ENCODE assay signal across 1 cellular context in genomic region chr3:172125963-172126403, GRCh38.
TF ChIP-seq lines count a peak whose summit lies in the region.

No MANE protein-coding gene starts in this region.

TF ChIP-seq in HepG2, 621 proteins besides CTCF, POLR2A, EP300 and RAD21 (continued from another document):
- TF ChIP-seq ZNF704 (CRISPR knock-in tag; IDR thresholded peaks at IDR 0.05; ENCODE audit: borderline replicate concordance) (no peak), PPARG (CRISPR knock-in tag; conservative IDR thresholded peaks at IDR 0.05) (no peak), NONO (IDR thresholded peaks at IDR 0.05) (no peak), NONO (CRISPR knock-in tag; conservative IDR thresholded peaks at IDR 0.05) (no peak), TEAD3 (CRISPR knock-in tag; optimal IDR thresholded peaks at IDR 0.05; ENCODE audit: borderline replicate concordance) (no peak), SAP130 (CRISPR knock-in tag; IDR thresholded peaks at IDR 0.05; ENCODE audit: low read depth) (no peak), PTBP1 (IDR thresholded peaks at IDR 0.05; ENCODE audit: low read depth, low read length, poor library complexity, severe bottlenecking) (no peak), SALL2 (CRISPR knock-in tag; IDR thresholded peaks at IDR 0.05) (no peak), ZNF713 (CRISPR knock-in tag; IDR thresholded peaks at IDR 0.05) (no peak), KDM2A (CRISPR knock-in tag; IDR thresholded peaks at IDR 0.05; ENCODE audit: borderline replicate concordance, low read depth) (no peak), CBX1 (IDR thresholded peaks at IDR 0.05; ENCODE audit: low read depth) (no peak), SKIL (CRISPR knock-in tag; IDR thresholded peaks at IDR 0.05; ENCODE audit: borderline replicate concordance) (no peak), AGO2 (optimal IDR thresholded peaks at IDR 0.05; ENCODE audit: low read depth, low read length) (peak; percentile 19), ZNF646 (CRISPR knock-in tag; IDR thresholded peaks at IDR 0.05) (no peak), MBD4 (IDR thresholded peaks at IDR 0.05; ENCODE audit: borderline replicate concordance, low read length) (0 out of 2 replicates have a peak, but pooled peaks have one; percentile 72), TBX3 (IDR thresholded peaks at IDR 0.05; ENCODE audit: borderline replicate concordance) (no peak), CAMTA2 (CRISPR knock-in tag; IDR thresholded peaks at IDR 0.05; ENCODE audit: borderline replicate concordance) (no peak), SSRP1 (CRISPR knock-in tag; IDR thresholded peaks at IDR 0.05) (peak; percentile 79; the same call in 1 of the 2 replicates), HDAC6 (IDR thresholded peaks at IDR 0.05; ENCODE audit: low read depth, low read length) (no peak), PCBP2 (optimal IDR thresholded peaks at IDR 0.05; ENCODE audit: low read depth, low read length, poor library complexity, severe bottlenecking) (no peak), TCF7 (IDR thresholded peaks at IDR 0.05; ENCODE audit: low read depth) (no peak)
